In genomic region chr6:87828044-87828443, GRCh38 we compare ENCODE assay signal across 19 cellular contexts.
"Had no signal": no experiment of that assay in that cellular context is flagged by ENCODE, and none has a peak within 500 bp of the region (broad histone marks: within the 10 kb centered on the region; RNA-seq: fewer than 3 reads in every experiment).

No MANE protein-coding gene starts in this region.

- H3K27ac ChIP-seq: brain microvascular endothelial cell, skin epidermis, tibial nerve, vagina had no signal

- H3K27me3 ChIP-seq: brain microvascular endothelial cell, tibial nerve, vagina had no signal

- H3K4me3 Mint-ChIP-seq: central memory CD8-positive, alpha-beta T cell; immature natural killer cell; natural killer cell treated with Interleukin-12 subunit alpha and Interleukin-12 subunit beta and Interleukin-15 and Interleukin-18, amount 100 ng/mL, for 72 hours had no signal

- H3K36me3 ChIP-seq: brain microvascular endothelial cell, tibial nerve, vagina had no signal

- H3K4me3 ChIP-seq: skin epidermis, tibial nerve, vagina had no signal

- H3K36me3 Mint-ChIP-seq: immature natural killer cell; natural killer cell treated with Interleukin-12 subunit alpha and Interleukin-12 subunit beta and Interleukin-15 and Interleukin-18, amount 100 ng/mL, for 72 hours had no signal

- ATAC-seq: natural killer cell treated with Interleukin-12 subunit alpha and Interleukin-12 subunit beta and Interleukin-15 and Interleukin-18, amount 100 ng/mL, for 72 hours; right cardiac atrium had no signal

- H3K27ac Mint-ChIP-seq: immature natural killer cell; natural killer cell treated with Interleukin-12 subunit alpha and Interleukin-12 subunit beta and Interleukin-15 and Interleukin-18, amount 100 ng/mL, for 72 hours had no signal

- H3K9me3 ChIP-seq: tibial nerve, vagina had no signal

- DNase-seq: activated CD4-positive, alpha-beta T cell treated with anti-CD3 and anti-CD28 coated beads, Interleukin-2, amount 50 U/mL, for 1 hour; activated naive CD4-positive, alpha-beta T cell; anterior cingulate cortex; brain microvascular endothelial cell; cortex of kidney; effector CD8-positive, alpha-beta T cell; foreskin fibroblast; head of caudate nucleus; immature natural killer cell; occipital lobe; stimulated activated CD4-positive, alpha-beta T cell treated with anti-CD3 and anti-CD28 coated beads, Interleukin-4, amount 100 ng/mL, for 24 hours; stimulated activated naive CD4-positive, alpha-beta T cell treated with Interleukin-2 at 50 U/mL for 16 hours; substantia nigra had no signal
